Comparison of ENCODE assay signal across 1 cellular context in genomic region chr5:176536132-176536901, GRCh38.
A peak's percentile ranks its signal among the peaks of the same experiment; 100 is the strongest.
TF ChIP-seq lines count a peak whose summit lies in the region.

No MANE protein-coding gene starts in this region.

TF ChIP-seq in HepG2, 621 proteins besides CTCF, POLR2A, EP300 and RAD21 (continued from another document):
- no peak for TF ChIP-seq E2F2 (CRISPR knock-in tag; IDR thresholded peaks at IDR 0.05; ENCODE audit: borderline replicate concordance)
- no peak for TF ChIP-seq ZNF230 (CRISPR knock-in tag; IDR thresholded peaks at IDR 0.05)
- TF ChIP-seq ZNF576 (CRISPR knock-in tag; IDR thresholded peaks at IDR 0.05), result no peak
- no peak for TF ChIP-seq ISX (CRISPR knock-in tag; conservative IDR thresholded peaks at IDR 0.05)
- TF ChIP-seq GATA4 (IDR thresholded peaks at IDR 0.05; ENCODE audit: borderline replicate concordance, low read depth), result no peak
- peak; percentile 37; the same call in 1 of the 2 replicates for TF ChIP-seq SNAPC2 (CRISPR knock-in tag; IDR thresholded peaks at IDR 0.05)
- 0 out of 2 replicates have a peak, but pooled peaks have one; percentile 47 for TF ChIP-seq ZNF446 (CRISPR knock-in tag; IDR thresholded peaks at IDR 0.05)
- no peak for TF ChIP-seq ZNF713 (CRISPR knock-in tag; IDR thresholded peaks at IDR 0.05)
- peak; percentile 41; the same call in 1 of the 2 replicates for TF ChIP-seq FOXK1 (CRISPR knock-in tag; IDR thresholded peaks at IDR 0.05; ENCODE audit: borderline replicate concordance, low read depth)
- TF ChIP-seq FOXK2 (IDR thresholded peaks at IDR 0.05), result peak; percentile 54; the same call in 1 of the 2 replicates
- 0 out of 2 replicates have a peak, but pooled peaks have one; percentile 55 for TF ChIP-seq LBX2 (CRISPR knock-in tag; IDR thresholded peaks at IDR 0.05; ENCODE audit: borderline replicate concordance)
- TF ChIP-seq ZMYM3 (CRISPR knock-in tag; IDR thresholded peaks at IDR 0.05), result peak; percentile 19; the same call in 1 of the 2 replicates
- TF ChIP-seq ZNF263 (CRISPR knock-in tag; IDR thresholded peaks at IDR 0.05), result no peak
- no peak for TF ChIP-seq ZBTB43 (CRISPR knock-in tag; conservative IDR thresholded peaks at IDR 0.05)
- TF ChIP-seq ZBTB25 (CRISPR knock-in tag; IDR thresholded peaks at IDR 0.05), result no peak
- TF ChIP-seq RAD51 (IDR thresholded peaks at IDR 0.05; ENCODE audit: borderline replicate concordance), result no peak
- TF ChIP-seq ZNF644 (CRISPR knock-in tag; IDR thresholded peaks at IDR 0.05; ENCODE audit: low read depth), result no peak
- no peak for TF ChIP-seq LCORL (IDR thresholded peaks at IDR 0.05)
- TF ChIP-seq LCORL (CRISPR knock-in tag; IDR thresholded peaks at IDR 0.05), result no peak
- no peak for TF ChIP-seq KDM2A (CRISPR knock-in tag; IDR thresholded peaks at IDR 0.05; ENCODE audit: borderline replicate concordance, low read depth)
- TF ChIP-seq PITX1 (CRISPR knock-in tag; IDR thresholded peaks at IDR 0.05), result no peak
- no peak for TF ChIP-seq ZNF460 (CRISPR knock-in tag; IDR thresholded peaks at IDR 0.05; ENCODE audit: borderline replicate concordance)
